ENCODE assay signal across 9 cellular contexts in the genomic region with DNA sequence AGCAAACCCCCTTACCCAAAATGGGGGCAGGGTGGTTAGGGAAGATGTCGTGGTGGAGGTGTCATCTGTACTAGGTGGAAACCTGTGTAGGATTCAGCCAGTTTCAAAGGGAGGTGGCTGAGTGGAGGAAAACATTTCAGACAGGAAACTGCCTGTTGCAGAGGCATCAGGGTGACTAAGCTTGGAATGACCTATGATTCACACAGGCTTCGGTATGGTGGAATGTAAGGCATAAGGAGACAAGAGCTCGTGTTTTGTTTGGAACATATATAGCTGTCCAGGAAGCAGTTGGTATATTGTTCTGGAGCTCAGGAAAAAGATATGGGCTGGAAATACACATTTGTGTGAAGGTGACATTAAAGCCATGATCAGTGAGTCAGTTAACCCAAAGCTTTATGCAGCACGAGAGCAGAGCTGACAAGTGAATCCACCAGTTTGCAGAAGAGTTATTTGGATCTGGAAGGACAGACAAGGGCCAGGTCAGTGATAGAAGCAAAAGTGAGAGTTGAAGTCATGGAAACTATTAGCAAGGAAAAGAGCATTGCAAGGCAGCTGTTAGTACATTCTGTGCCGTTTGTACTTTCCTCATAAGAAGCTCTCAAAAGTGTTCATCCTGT. TPM values are rescaled to one million over a fixed set of nuclear protein-coding genes. Genes with fewer than 3 reads are reported as not detected.
DNase-seq lines count a peak whose midpoint lies in the region; ATAC-seq, FAIRE-seq and TF ChIP-seq lines count a peak whose summit lies in the region.
"Had no signal": no experiment of that assay in that cellular context is flagged by ENCODE, and none has a peak within 500 bp of the region (broad histone marks: within the 10 kb centered on the region; RNA-seq: fewer than 3 reads in every experiment).

No MANE protein-coding gene starts in this region.

- FAIRE-seq in HTR-8/SVneo (lab: Jason Lieb, UNC) (peak; percentile 71), bronchial epithelial cell (lab: Jason Lieb, UNC) (peak; percentile 97)

- H3K27ac ChIP-seq in Karpas-422 (ENCODE audit: low read length), result no peak overlapping the region

- H3K4me1 Mint-ChIP-seq in mesothelial cell of epicardium, result no peaks in the 10 kb centered on the region

- no peak for ATAC-seq in HG03039 (IDR thresholded peaks at IDR 0.05; ENCODE audit: unreplicated experiment)

- no peak overlapping the region for H3K9ac ChIP-seq in Karpas-422 (ENCODE audit: low read length)

- peak overlapping the region; percentile 39 for H3K27ac Mint-ChIP-seq in mesothelial cell of epicardium

- peaks cover 3% of the 10 kb centered on the region; the same call in 1 of the 2 replicates for H3K79me2 ChIP-seq in Karpas-422 (ENCODE audit: low read length)

- no peaks in the 10 kb centered on the region for H3K9me3 Mint-ChIP-seq in mesothelial cell of epicardium

- no peaks in the 10 kb centered on the region for H4K20me1 ChIP-seq in Karpas-422 (ENCODE audit: insufficient read depth, low read depth, low read length)

- TF ChIP-seq CTCF in AG09309 (IDR thresholded peaks at IDR 0.05; ENCODE audit: control insufficient read depth, insufficient read depth, low read depth, low read length, missing control alignments), result no peak
- no peak for TF ChIP-seq CTCF in bronchial epithelial cell (IDR thresholded peaks at IDR 0.05; ENCODE audit: insufficient read depth, low read length, severe bottlenecking)
- TF ChIP-seq CTCF in mesothelial cell of epicardium (IDR thresholded peaks at IDR 0.05; ENCODE audit: unreplicated experiment), result no peak

- no peaks in the 10 kb centered on the region for H3K9me2 ChIP-seq in Karpas-422 (replicated peaks; ENCODE audit: insufficient read depth, low read length)

- H3K4me2 ChIP-seq in Karpas-422 (ENCODE audit: low read depth, low read length, poor library complexity, severe bottlenecking), result no peak overlapping the region

- H3K4me3 ChIP-seq in AG09309 (ENCODE audit: control insufficient read depth, low read depth, low read length), result no peak overlapping the region
- H3K4me3 ChIP-seq in bronchial epithelial cell (ENCODE audit: low read depth, low read length), result no peak overlapping the region
- H3K4me3 ChIP-seq in Karpas-422 (ENCODE audit: low read length), result no peak overlapping the region

- no peak overlapping the region for H3K4me3 Mint-ChIP-seq in mesothelial cell of epicardium

- peaks cover 26% of the 10 kb centered on the region for H3K36me3 ChIP-seq in bronchial epithelial cell (ENCODE audit: control insufficient read depth, insufficient read depth, low read length)
- peaks cover 76% of the 10 kb centered on the region; the same call in 1 of the 2 replicates for H3K36me3 ChIP-seq in Karpas-422 (ENCODE audit: insufficient read depth, low read length)

- H2AFZ ChIP-seq in Karpas-422 (ENCODE audit: low read length), result no peak overlapping the region

- peaks cover 45% of the 10 kb centered on the region for H3K36me3 Mint-ChIP-seq in mesothelial cell of epicardium

- DNase-seq in AG09309 (ENCODE audit: low read depth), result peak; percentile 76
- DNase-seq in HTR-8/SVneo (ENCODE audit: insufficient read length, low spot score), result peak; percentile 85
- peak; percentile 98 for DNase-seq in bronchial epithelial cell (ENCODE audit: low read depth)
- no peak for DNase-seq in mesothelial cell of epicardium (ENCODE audit: low spot score in 2 of 2, unreplicated experiment in 2 of 2)
- DNase-seq in SKM-1 treated with dmso at 0.1 percent for 144 hours (lab: John Stamatoyannopoulos, UW; ENCODE audit: unreplicated experiment), result no peak
- DNase-seq in NCI-H748 (lab: John Stamatoyannopoulos, UW; ENCODE audit: unreplicated experiment), result no peak
- DNase-seq in Karpas-422, result no peak
- DNase-seq: activated CD4-positive, CD25-positive, alpha-beta regulatory T cell had no signal

- no peaks in the 10 kb centered on the region for H3K27me3 Mint-ChIP-seq in mesothelial cell of epicardium (ENCODE audit: low read depth)

- no peaks in the 10 kb centered on the region for H3K27me3 ChIP-seq in bronchial epithelial cell (ENCODE audit: control insufficient read depth, insufficient read depth, low read length)
- H3K27me3 ChIP-seq in Karpas-422 (ENCODE audit: low read length), result no peaks in the 10 kb centered on the region

- no peaks in the 10 kb centered on the region for H3K9me3 ChIP-seq in Karpas-422 (ENCODE audit: low read length)

- H3K4me1 ChIP-seq in Karpas-422 (ENCODE audit: low read length), result no peaks in the 10 kb centered on the region

RNA-seq across cellular contexts. Expression of gene UTP25, which starts 12.2 kb away (rescaled TPM):
- total RNA-seq in bronchial epithelial cell, result 2.9 and 6.3 TPM in 2 replicates
- 8.8 to 9.7 TPM (median 9.0 TPM) in 3 replicates for total RNA-seq in mesothelial cell of epicardium
- 7.6 and 11.7 TPM in 2 replicates for total RNA-seq in Karpas-422 (2014; rRNA removed; shearing (Covaris generic); ENCODE audit: low replicate concordance)

RNA-seq across cellular contexts. Expression of gene IRF6, which starts 34.0 kb away (rescaled TPM):
- total RNA-seq in bronchial epithelial cell (175 and 226 TPM in 2 replicates), mesothelial cell of epicardium (38.1 to 43.1 TPM (median 39.9 TPM) in 3 replicates)
- total RNA-seq in Karpas-422 (2014; rRNA removed; shearing (Covaris generic); ENCODE audit: low replicate concordance), result 0.36 TPM in 1 of 2 replicates, not detected in the other

RNA-seq across cellular contexts. Expression of gene C1orf74, which starts 55.6 kb away (rescaled TPM):
- total RNA-seq in bronchial epithelial cell, result 6.8 and 11.6 TPM in 2 replicates
- 3.5 to 3.8 TPM (median 3.5 TPM) in 3 replicates for total RNA-seq in mesothelial cell of epicardium
- 3.2 and 4.0 TPM in 2 replicates for total RNA-seq in Karpas-422 (2014; rRNA removed; shearing (Covaris generic); ENCODE audit: low replicate concordance)

Comparison
In these comparisons a context has a peak if more than half of its experiments do, and no peak if none do; other contexts are left out.
1. DNase-seq: peak in AG09309 (single experiment), HTR-8/SVneo (single experiment) and bronchial epithelial cell (single experiment); none in mesothelial cell of epicardium (0 of 2), SKM-1 treated with dmso at 0.1 percent for 144 hours (single experiment), NCI-H748 (single experiment) and Karpas-422 (single experiment).
2. RNA of gene IRF6, which starts 34.0 kb away (total RNA-seq): 175 to 226 TPM in bronchial epithelial cell and 38.1 to 43.1 TPM in mesothelial cell of epicardium; 0.36 TPM in Karpas-422; every median in the first group is over 10 times any median in the second.